Comparison of ENCODE assay signal across 1 cellular context in the genomic region with DNA sequence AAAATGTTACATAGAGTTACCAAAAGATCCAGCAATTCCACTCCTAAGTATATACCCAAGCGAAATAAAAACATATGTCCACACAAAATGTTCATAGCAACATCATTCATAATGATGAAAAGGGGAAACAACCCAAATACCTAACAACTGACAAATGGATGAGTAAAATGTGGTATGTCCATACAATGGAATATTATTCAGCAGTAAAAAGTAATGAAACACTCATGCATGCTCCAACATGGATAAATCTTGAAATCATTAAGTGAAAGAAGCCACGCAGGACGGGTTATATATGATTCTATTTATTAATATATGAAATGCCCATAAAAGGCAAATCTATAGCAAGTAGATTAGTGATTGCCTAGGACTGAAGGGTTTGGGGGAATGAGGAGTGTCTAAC.
TF ChIP-seq lines count a peak whose summit lies in the region.

No MANE protein-coding gene starts in this region.

TF ChIP-seq in HEK293, 187 proteins besides CTCF, POLR2A, EP300 and RAD21 (continued from another document):
- TF ChIP-seq ZNF354C (tag by site-specific recombination; IDR thresholded peaks at IDR 0.05; ENCODE audit: borderline replicate concordance, low read depth) = no peak
